ENCODE assay signal across 14 cellular contexts in the genomic region with DNA sequence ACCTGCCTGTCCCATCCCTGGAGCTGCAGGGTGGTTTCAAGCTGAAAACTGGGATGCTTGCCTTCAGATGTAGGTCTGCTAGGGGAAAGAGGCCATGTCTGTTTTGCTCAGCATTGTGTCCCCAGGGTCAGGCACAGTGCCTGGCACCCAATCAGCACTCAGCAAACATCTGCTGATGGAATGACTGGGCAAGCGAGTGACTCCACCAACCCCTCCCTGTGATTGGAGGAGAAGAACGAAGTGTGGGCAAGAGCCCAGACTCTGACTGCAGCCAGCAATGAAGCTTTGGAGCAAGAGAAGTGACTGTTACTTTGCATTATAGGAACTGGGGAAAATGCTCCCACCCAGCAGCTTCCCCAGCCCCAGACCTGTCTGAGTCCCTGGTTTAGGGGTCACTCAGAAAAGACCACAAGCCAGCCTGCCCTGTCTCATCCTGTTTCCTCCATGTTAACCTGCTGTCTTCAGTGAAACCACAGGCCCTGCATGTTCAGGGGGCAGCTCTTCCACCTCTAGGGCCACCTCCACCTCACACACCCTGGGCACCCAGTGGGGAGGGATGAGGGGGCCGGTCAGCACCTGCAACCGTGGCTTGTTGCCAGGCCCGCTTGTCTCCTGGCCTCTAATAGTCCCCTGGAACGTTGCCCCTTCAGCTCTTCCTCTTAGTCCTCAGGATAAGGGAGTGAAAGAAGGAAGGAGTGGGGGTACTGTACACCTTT.
DNase-seq lines count a peak whose midpoint lies in the region; ATAC-seq and TF ChIP-seq lines count a peak whose summit lies in the region.
"Had no signal": no experiment of that assay in that cellular context is flagged by ENCODE, and none has a peak within 500 bp of the region (broad histone marks: within the 10 kb centered on the region; RNA-seq: fewer than 3 reads in every experiment).

No MANE protein-coding gene starts in this region.

- POLR2A ChIA-PET in A673 (lab: Charles Lee; ENCODE audit: low non-redundant PET): no interaction called here

- 26 to 43% methylated on average over 6 of the region's 6 CpGs for WGBS in lower leg skin, 2 donors

- no peak for TF ChIP-seq CTCF in tibial artery (IDR thresholded peaks at IDR 0.05)
- no peak for TF ChIP-seq CTCF in lower leg skin (IDR thresholded peaks at IDR 0.05)
- TF ChIP-seq CTCF in A673 (conservative IDR thresholded peaks at IDR 0.05; ENCODE audit: low read depth, low read length): no peak

- H3K27me3 ChIP-seq in tibial artery (peaks cover 0 to 14% of the 10 kb centered on the region in 2 donors), A673 (replicated peaks; ENCODE audit: insufficient read depth, low read depth, low read length, poor library complexity) (peaks cover 21% of the 10 kb centered on the region)
- H3K27me3 ChIP-seq: vagina had no signal

- TF ChIP-seq POLR2A in lower leg skin (IDR thresholded peaks at IDR 0.05): no peak

- DNase-seq in C1 segment of cervical spinal cord (lab: John Stamatoyannopoulos, UW) (peak in 10 of 14 donors; percentile 43 to 85 (median 76)), amygdala (lab: John Stamatoyannopoulos, UW) (peak in 52 of 56 donors; percentile 41 to 94 (median 80)), Right ventricle myocardium superior (peak; percentile 76), pons (ENCODE audit: low spot score) (peak; percentile 97), tibial artery (no peak), lower leg skin (ENCODE audit: low spot score in 2 of 2) (no peak), A673 (ENCODE audit: low spot score) (no peak)
- DNase-seq: activated naive CD4-positive, alpha-beta T cell treated with Interleukin-2 at 50 U/mL for 16 hours; KG1; NCI-H187; stimulated activated CD8-positive, alpha-beta memory T cell treated with anti-CD3 and anti-CD28 coated beads, Interleukin-4, amount 100 ng/mL, for 48 hours had no signal

- H3K4me3 ChIP-seq in tibial artery (no peak overlapping the region), lower leg skin (ENCODE audit: low read depth, poor library complexity, severe bottlenecking) (no peak overlapping the region), A673 (ENCODE audit: low read depth, low read length, poor library complexity, severe bottlenecking) (no peak overlapping the region)
- H3K4me3 ChIP-seq: vagina had no signal

- H3K4me1 ChIP-seq in tibial artery (peaks cover 0 to 6% (median 0%) of the 10 kb centered on the region in 4 donors), A673 (ENCODE audit: insufficient read depth, low read length, poor library complexity, severe bottlenecking) (no peaks in the 10 kb centered on the region)
- H3K4me1 ChIP-seq: parathyroid adenoma had no signal

- CTCF ChIA-PET in A673 (lab: Charles Lee): no interaction called here

- H3K36me3 ChIP-seq in tibial artery: no peaks in the 10 kb centered on the region
- no peaks in the 10 kb centered on the region for H3K36me3 ChIP-seq in A673 (ENCODE audit: insufficient read depth, low read length, poor library complexity, severe bottlenecking)
- H3K36me3 ChIP-seq: vagina had no signal

- H3K9me3 ChIP-seq in tibial artery (no peaks in the 10 kb centered on the region), A673 (ENCODE audit: low read depth, low read length, poor library complexity, severe bottlenecking) (no peaks in the 10 kb centered on the region)
- H3K9me3 ChIP-seq: vagina had no signal

- no peak overlapping the region for H3K27ac ChIP-seq in tibial artery
- H3K27ac ChIP-seq in A673 (ENCODE audit: low read depth, low read length, poor library complexity, severe bottlenecking): no peak overlapping the region
- H3K27ac ChIP-seq: parathyroid adenoma, vagina had no signal

- ATAC-seq in Right ventricle myocardium superior (ENCODE audit: poor library complexity) (peak; percentile 87), GM19467 (IDR thresholded peaks at IDR 0.05; ENCODE audit: unreplicated experiment) (no peak)

- no TSS peak for BruUV-seq in A673 (replicated peaks; lab: Mats Ljungman, UMichigan)

- intact Hi-C loops in Right ventricle myocardium superior (cut with DNase I) (no loop called here), tibial artery (cut with DNase I; ENCODE audit: low total_unique reads) (no loop called here), lower leg skin (cut with DNase I; ENCODE audit: low total_unique reads) (no loop called here), A673 (cut with micrococcal nuclease; ENCODE audit: unreplicated experiment) (no loop called here)

Comparison
In these comparisons a context has a peak if more than half of its experiments do, and no peak if none do; other contexts are left out.
1. DNase-seq: peak in C1 segment of cervical spinal cord (10 of 14), amygdala (52 of 56), Right ventricle myocardium superior (single experiment) and pons (single experiment); none in tibial artery (0 of 2), lower leg skin (0 of 2) and A673 (single experiment).